1 cellular context compared by ENCODE assay signal in genomic region chr5:171801-172331, GRCh38.
TF ChIP-seq lines count a peak whose summit lies in the region.

No MANE protein-coding gene starts in this region.

TF ChIP-seq in HepG2, 621 proteins besides CTCF, POLR2A, EP300 and RAD21:
- TF ChIP-seq GABPB1 (CRISPR knock-in tag; IDR thresholded peaks at IDR 0.05) (no peak), POGZ (CRISPR knock-in tag; IDR thresholded peaks at IDR 0.05) (no peak), MTF1 (CRISPR knock-in tag; IDR thresholded peaks at IDR 0.05) (no peak), ZNF260 (CRISPR knock-in tag; IDR thresholded peaks at IDR 0.05; ENCODE audit: borderline replicate concordance, low read depth) (no peak), ZNF672 (CRISPR knock-in tag; IDR thresholded peaks at IDR 0.05) (no peak), MAFG (CRISPR knock-in tag; IDR thresholded peaks at IDR 0.05) (no peak), ZFP36L2 (CRISPR knock-in tag; IDR thresholded peaks at IDR 0.05) (no peak), ZNF234 (CRISPR knock-in tag; conservative IDR thresholded peaks at IDR 0.05) (no peak), ZNF281 (CRISPR knock-in tag; IDR thresholded peaks at IDR 0.05; ENCODE audit: borderline replicate concordance) (no peak), ZBTB49 (CRISPR knock-in tag; IDR thresholded peaks at IDR 0.05; ENCODE audit: borderline replicate concordance) (no peak)
- TF ChIP-seq, protein P1, sequence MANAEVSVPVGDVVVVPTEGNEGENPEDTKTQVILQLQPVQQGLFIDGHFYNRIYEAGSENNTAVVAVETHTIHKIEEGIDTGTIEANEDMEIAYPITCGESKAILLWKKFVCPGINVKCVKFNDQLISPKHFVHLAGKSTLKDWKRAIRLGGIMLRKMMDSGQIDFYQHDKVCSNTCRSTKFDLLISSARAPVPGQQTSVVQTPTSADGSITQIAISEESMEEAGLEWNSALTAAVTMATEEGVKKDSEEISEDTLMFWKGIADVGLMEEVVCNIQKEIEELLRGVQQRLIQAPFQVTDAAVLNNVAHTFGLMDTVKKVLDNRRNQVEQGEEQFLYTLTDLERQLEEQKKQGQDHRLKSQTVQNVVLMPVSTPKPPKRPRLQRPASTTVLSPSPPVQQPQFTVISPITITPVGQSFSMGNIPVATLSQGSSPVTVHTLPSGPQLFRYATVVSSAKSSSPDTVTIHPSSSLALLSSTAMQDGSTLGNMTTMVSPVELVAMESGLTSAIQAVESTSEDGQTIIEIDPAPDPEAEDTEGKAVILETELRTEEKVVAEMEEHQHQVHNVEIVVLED (CRISPR knock-in tag; IDR thresholded peaks at IDR 0.05; ENCODE audit: borderline replicate concordance) = no peak
- TF ChIP-seq, protein P2, sequence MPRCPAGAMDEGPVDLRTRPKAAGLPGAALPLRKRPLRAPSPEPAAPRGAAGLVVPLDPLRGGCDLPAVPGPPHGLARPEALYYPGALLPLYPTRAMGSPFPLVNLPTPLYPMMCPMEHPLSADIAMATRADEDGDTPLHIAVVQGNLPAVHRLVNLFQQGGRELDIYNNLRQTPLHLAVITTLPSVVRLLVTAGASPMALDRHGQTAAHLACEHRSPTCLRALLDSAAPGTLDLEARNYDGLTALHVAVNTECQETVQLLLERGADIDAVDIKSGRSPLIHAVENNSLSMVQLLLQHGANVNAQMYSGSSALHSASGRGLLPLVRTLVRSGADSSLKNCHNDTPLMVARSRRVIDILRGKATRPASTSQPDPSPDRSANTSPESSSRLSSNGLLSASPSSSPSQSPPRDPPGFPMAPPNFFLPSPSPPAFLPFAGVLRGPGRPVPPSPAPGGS (CRISPR knock-in tag; IDR thresholded peaks at IDR 0.05) = no peak
